ENCODE assay signal across 2 cellular contexts in genomic region chr12:121576851-121577391, GRCh38.
TF ChIP-seq lines count a peak whose summit lies in the region.

No MANE protein-coding gene starts in this region.

TF ChIP-seq in HEK293, 187 proteins besides CTCF, POLR2A, EP300 and RAD21 (continued from another document):
- TF ChIP-seq, protein P1, sequence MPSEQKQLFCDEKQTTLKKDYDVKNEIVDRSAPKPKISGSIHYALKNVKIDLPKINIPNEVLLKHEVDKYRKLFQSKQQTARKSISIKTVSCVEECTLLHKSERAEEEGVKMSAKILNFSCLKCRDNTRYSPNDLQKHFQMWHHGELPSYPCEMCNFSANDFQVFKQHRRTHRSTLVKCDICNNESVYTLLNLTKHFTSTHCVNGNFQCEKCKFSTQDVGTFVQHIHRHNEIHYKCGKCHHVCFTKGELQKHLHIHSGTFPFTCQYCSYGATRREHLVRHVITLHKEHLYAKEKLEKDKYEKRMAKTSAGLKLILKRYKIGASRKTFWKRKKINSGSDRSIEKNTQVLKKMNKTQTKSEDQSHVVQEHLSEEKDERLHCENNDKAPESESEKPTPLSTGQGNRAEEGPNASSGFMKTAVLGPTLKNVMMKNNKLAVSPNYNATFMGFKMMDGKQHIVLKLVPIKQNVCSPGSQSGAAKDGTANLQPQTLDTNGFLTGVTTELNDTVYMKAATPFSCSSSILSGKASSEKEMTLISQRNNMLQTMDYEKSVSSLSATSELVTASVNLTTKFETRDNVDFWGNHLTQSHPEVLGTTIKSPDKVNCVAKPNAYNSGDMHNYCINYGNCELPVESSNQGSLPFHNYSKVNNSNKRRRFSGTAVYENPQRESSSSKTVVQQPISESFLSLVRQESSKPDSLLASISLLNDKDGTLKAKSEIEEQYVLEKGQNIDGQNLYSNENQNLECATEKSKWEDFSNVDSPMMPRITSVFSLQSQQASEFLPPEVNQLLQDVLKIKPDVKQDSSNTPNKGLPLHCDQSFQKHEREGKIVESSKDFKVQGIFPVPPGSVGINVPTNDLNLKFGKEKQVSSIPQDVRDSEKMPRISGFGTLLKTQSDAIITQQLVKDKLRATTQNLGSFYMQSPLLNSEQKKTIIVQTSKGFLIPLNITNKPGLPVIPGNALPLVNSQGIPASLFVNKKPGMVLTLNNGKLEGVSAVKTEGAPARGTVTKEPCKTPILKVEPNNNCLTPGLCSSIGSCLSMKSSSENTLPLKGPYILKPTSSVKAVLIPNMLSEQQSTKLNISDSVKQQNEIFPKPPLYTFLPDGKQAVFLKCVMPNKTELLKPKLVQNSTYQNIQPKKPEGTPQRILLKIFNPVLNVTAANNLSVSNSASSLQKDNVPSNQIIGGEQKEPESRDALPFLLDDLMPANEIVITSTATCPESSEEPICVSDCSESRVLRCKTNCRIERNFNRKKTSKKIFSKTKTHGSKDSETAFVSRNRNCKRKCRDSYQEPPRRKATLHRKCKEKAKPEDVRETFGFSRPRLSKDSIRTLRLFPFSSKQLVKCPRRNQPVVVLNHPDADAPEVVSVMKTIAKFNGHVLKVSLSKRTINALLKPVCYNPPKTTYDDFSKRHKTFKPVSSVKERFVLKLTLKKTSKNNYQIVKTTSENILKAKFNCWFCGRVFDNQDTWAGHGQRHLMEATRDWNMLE (tag by site-specific recombination; conservative IDR thresholded peaks at IDR 0.05; ENCODE audit: low read depth): no peak
- no peak for TF ChIP-seq HOXC10 (CRISPR knock-in tag; IDR thresholded peaks at IDR 0.05)
- peak; percentile 82 for TF ChIP-seq MYNN (tag by site-specific recombination; IDR thresholded peaks at IDR 0.05; ENCODE audit: borderline replicate concordance)

TF ChIP-seq in K562, 482 proteins besides CTCF, POLR2A, EP300 and RAD21:
- TF ChIP-seq, protein P2, sequence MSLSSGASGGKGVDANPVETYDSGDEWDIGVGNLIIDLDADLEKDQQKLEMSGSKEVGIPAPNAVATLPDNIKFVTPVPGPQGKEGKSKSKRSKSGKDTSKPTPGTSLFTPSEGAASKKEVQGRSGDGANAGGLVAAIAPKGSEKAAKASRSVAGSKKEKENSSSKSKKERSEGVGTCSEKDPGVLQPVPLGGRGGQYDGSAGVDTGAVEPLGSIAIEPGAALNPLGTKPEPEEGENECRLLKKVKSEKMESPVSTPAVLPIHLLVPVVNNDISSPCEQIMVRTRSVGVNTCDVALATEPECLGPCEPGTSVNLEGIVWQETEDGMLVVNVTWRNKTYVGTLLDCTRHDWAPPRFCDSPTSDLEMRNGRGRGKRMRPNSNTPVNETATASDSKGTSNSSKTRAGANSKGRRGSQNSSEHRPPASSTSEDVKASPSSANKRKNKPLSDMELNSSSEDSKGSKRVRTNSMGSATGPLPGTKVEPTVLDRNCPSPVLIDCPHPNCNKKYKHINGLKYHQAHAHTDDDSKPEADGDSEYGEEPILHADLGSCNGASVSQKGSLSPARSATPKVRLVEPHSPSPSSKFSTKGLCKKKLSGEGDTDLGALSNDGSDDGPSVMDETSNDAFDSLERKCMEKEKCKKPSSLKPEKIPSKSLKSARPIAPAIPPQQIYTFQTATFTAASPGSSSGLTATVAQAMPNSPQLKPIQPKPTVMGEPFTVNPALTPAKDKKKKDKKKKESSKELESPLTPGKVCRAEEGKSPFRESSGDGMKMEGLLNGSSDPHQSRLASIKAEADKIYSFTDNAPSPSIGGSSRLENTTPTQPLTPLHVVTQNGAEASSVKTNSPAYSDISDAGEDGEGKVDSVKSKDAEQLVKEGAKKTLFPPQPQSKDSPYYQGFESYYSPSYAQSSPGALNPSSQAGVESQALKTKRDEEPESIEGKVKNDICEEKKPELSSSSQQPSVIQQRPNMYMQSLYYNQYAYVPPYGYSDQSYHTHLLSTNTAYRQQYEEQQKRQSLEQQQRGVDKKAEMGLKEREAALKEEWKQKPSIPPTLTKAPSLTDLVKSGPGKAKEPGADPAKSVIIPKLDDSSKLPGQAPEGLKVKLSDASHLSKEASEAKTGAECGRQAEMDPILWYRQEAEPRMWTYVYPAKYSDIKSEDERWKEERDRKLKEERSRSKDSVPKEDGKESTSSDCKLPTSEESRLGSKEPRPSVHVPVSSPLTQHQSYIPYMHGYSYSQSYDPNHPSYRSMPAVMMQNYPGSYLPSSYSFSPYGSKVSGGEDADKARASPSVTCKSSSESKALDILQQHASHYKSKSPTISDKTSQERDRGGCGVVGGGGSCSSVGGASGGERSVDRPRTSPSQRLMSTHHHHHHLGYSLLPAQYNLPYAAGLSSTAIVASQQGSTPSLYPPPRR (CRISPR knock-in tag; IDR thresholded peaks at IDR 0.05; ENCODE audit: borderline replicate concordance): no peak
- 0 out of 2 replicates have a peak, but pooled peaks have one; percentile 8 for TF ChIP-seq ZNF395 (CRISPR knock-in tag; IDR thresholded peaks at IDR 0.05)
- TF ChIP-seq ARID3A (IDR thresholded peaks at IDR 0.05; ENCODE audit: borderline replicate concordance, low read depth, low read length): no peak
